ENCODE assay signal across 12 cellular contexts in genomic region chr5:21152611-21153010, GRCh38.
DNase-seq lines count a peak whose midpoint lies in the region; ATAC-seq and TF ChIP-seq lines count a peak whose summit lies in the region.
"Had no signal": no experiment of that assay in that cellular context is flagged by ENCODE, and none has a peak within 500 bp of the region (broad histone marks: within the 10 kb centered on the region; RNA-seq: fewer than 3 reads in every experiment).

No MANE protein-coding gene starts in this region.

- H3K9me3 Mint-ChIP-seq in MCF 10A (ENCODE audit: unreplicated experiment): no peaks in the 10 kb centered on the region
- H3K9me3 Mint-ChIP-seq in activated CD4-positive, alpha-beta T cell treated with anti-CD3 and anti-CD28 coated beads for 36 hours (ENCODE audit: low read depth): peaks cover 9% of the 10 kb centered on the region

- H3K4me1 Mint-ChIP-seq in MCF 10A (ENCODE audit: insufficient read depth, unreplicated experiment): peaks cover 10% of the 10 kb centered on the region
- H3K4me1 Mint-ChIP-seq in activated CD4-positive, alpha-beta T cell treated with anti-CD3 and anti-CD28 coated beads for 36 hours: no peaks in the 10 kb centered on the region
- H3K4me1 Mint-ChIP-seq: activated naive CD8-positive, alpha-beta T cell treated with anti-CD3 and anti-CD28 coated beads for 36 hours; naive thymus-derived CD8-positive, alpha-beta T cell had no signal

- no peaks in the 10 kb centered on the region for H3K9me3 ChIP-seq in breast epithelium

- H3K4me3 Mint-ChIP-seq in MCF 10A (ENCODE audit: unreplicated experiment): no peak overlapping the region
- no peak overlapping the region for H3K4me3 Mint-ChIP-seq in activated CD4-positive, alpha-beta T cell treated with anti-CD3 and anti-CD28 coated beads for 36 hours
- H3K4me3 Mint-ChIP-seq: activated naive CD8-positive, alpha-beta T cell treated with anti-CD3 and anti-CD28 coated beads for 36 hours; naive thymus-derived CD8-positive, alpha-beta T cell had no signal

- no peak overlapping the region for H3K27ac ChIP-seq in breast epithelium

- no peaks in the 10 kb centered on the region for H3K36me3 Mint-ChIP-seq in MCF 10A (ENCODE audit: insufficient read depth, unreplicated experiment)
- no peaks in the 10 kb centered on the region for H3K36me3 Mint-ChIP-seq in activated CD4-positive, alpha-beta T cell treated with anti-CD3 and anti-CD28 coated beads for 36 hours (ENCODE audit: low read depth)
- H3K36me3 Mint-ChIP-seq: activated naive CD8-positive, alpha-beta T cell treated with anti-CD3 and anti-CD28 coated beads for 36 hours; naive thymus-derived CD8-positive, alpha-beta T cell had no signal

- no TSS peak for BruUV-seq in MCF 10A (replicated peaks; lab: Mats Ljungman, UMichigan)

- no peak overlapping the region for H3K4me3 ChIP-seq in breast epithelium
- H3K4me3 ChIP-seq in fibroblast of mammary gland (ENCODE audit: control insufficient read depth, low read depth, low read length): no peak overlapping the region

- H3K4me1 ChIP-seq in breast epithelium: no peaks in the 10 kb centered on the region

- ATAC-seq in GM21423 (IDR thresholded peaks at IDR 0.05; ENCODE audit: unreplicated experiment): no peak
- ATAC-seq in activated CD4-positive, alpha-beta T cell treated with anti-CD3 and anti-CD28 coated beads for 36 hours: no peak
- ATAC-seq: naive thymus-derived CD8-positive, alpha-beta T cell had no signal

- TF ChIP-seq POLR2A in breast epithelium (IDR thresholded peaks at IDR 0.05): no peak

- peak; percentile 97 for DNase-seq in MCF 10A (ENCODE audit: unreplicated experiment)
- DNase-seq in breast epithelium (ENCODE audit: low spot score in 2 of 2): no peak
- DNase-seq in RPMI7951 (ENCODE audit: low read depth): peak; percentile 63
- DNase-seq in fibroblast of mammary gland (ENCODE audit: low read depth): peak; percentile 73
- no peak for DNase-seq in anterior cingulate cortex (lab: John Stamatoyannopoulos, UW)
- DNase-seq in HuH-7.5 (ENCODE audit: low spot score): no peak
- DNase-seq in activated CD4-positive, alpha-beta T cell treated with anti-CD3 and anti-CD28 coated beads for 36 hours: no peak
- DNase-seq: activated CD4-positive, alpha-beta T cell treated with anti-CD3 and anti-CD28 coated beads for 1 hour; activated naive CD8-positive, alpha-beta T cell treated with anti-CD3 and anti-CD28 coated beads for 36 hours; glutamatergic neuron; naive thymus-derived CD8-positive, alpha-beta T cell had no signal

- POLR2A ChIA-PET in MCF 10A (lab: Yijun Ruan, JAX): interaction anchor here (0.5 to 0.6 kb wide), 2 partner anchors 1163 to 1198 kb away, joined by 3 to 4 read pairs; no protein-coding TSS in a partner anchor
- POLR2A ChIA-PET in activated CD4-positive, alpha-beta T cell treated with anti-CD3 and anti-CD28 coated beads for 36 hours (lab: Charles Lee): no interaction called here

- no peak for TF ChIP-seq CTCF in MCF 10A (IDR thresholded peaks at IDR 0.05; ENCODE audit: unreplicated experiment)
- no peak for TF ChIP-seq CTCF in breast epithelium (IDR thresholded peaks at IDR 0.05)
- TF ChIP-seq CTCF in fibroblast of mammary gland (conservative IDR thresholded peaks at IDR 0.05; ENCODE audit: control insufficient read depth, insufficient read depth, low read depth, low read length): no peak

- H3K27me3 ChIP-seq in breast epithelium: no peaks in the 10 kb centered on the region

- intact Hi-C loops in MCF 10A (cut with micrococcal nuclease) (no loop called here), breast epithelium (cut with DNase I; ENCODE audit: low total_unique reads) (loop anchor here (2.0 kb wide), 1 partner anchor 14 kb away; no protein-coding TSS in a partner anchor)
- intact Hi-C loops in activated CD4-positive, alpha-beta T cell treated with anti-CD3 and anti-CD28 coated beads for 36 hours (cut with DNase I, micrococcal nuclease): no loop called here

- H3K27ac Mint-ChIP-seq in MCF 10A (ENCODE audit: low read depth, unreplicated experiment): no peak overlapping the region
- no peak overlapping the region for H3K27ac Mint-ChIP-seq in activated CD4-positive, alpha-beta T cell treated with anti-CD3 and anti-CD28 coated beads for 36 hours
- H3K27ac Mint-ChIP-seq: activated naive CD8-positive, alpha-beta T cell treated with anti-CD3 and anti-CD28 coated beads for 36 hours; naive thymus-derived CD8-positive, alpha-beta T cell had no signal

- CTCF ChIA-PET in MCF 10A (lab: Yijun Ruan, JAX): no interaction called here
- CTCF ChIA-PET in activated CD4-positive, alpha-beta T cell treated with anti-CD3 and anti-CD28 coated beads for 36 hours (lab: Charles Lee): no interaction called here

- no peaks in the 10 kb centered on the region for H3K36me3 ChIP-seq in breast epithelium

- H3K27me3 Mint-ChIP-seq in MCF 10A (ENCODE audit: insufficient read depth, unreplicated experiment): no peaks in the 10 kb centered on the region
- H3K27me3 Mint-ChIP-seq in activated CD4-positive, alpha-beta T cell treated with anti-CD3 and anti-CD28 coated beads for 36 hours: no peaks in the 10 kb centered on the region
- H3K27me3 Mint-ChIP-seq: activated naive CD8-positive, alpha-beta T cell treated with anti-CD3 and anti-CD28 coated beads for 36 hours; naive thymus-derived CD8-positive, alpha-beta T cell had no signal

Comparison
In these comparisons a context has a peak if more than half of its experiments do, and no peak if none do; other contexts are left out.
1. DNase-seq: peak in MCF 10A (single experiment), RPMI7951 (single experiment) and fibroblast of mammary gland (single experiment); none in breast epithelium (0 of 2), anterior cingulate cortex (0 of 58), HuH-7.5 (single experiment) and activated CD4-positive, alpha-beta T cell treated with anti-CD3 and anti-CD28 coated beads for 36 hours (single experiment).